ENCODE assay signal across 20 cellular contexts in genomic region chr7:19989906-19990305, GRCh38.
"Had no signal": no experiment of that assay in that cellular context is flagged by ENCODE, and none has a peak within 500 bp of the region (broad histone marks: within the 10 kb centered on the region; RNA-seq: fewer than 3 reads in every experiment).

No MANE protein-coding gene starts in this region.

- FAIRE-seq: urothelium cell line had no signal

- DNase-seq: effector memory CD8-positive, alpha-beta T cell; esophagus squamous epithelium; foreskin keratinocyte; immature natural killer cell; kidney; left cardiac atrium; left ventricle myocardium inferior; lower lobe of right lung; midbrain; naive B cell; occipital lobe; psoas muscle; retina; sigmoid colon; small intestine; stimulated activated CD4-positive, alpha-beta T cell treated with anti-CD3 and anti-CD28 coated beads, Interleukin-2, amount 100 ng/mL, for 48 hours; stimulated activated naive CD4-positive, alpha-beta T cell treated with Interleukin-2 at 50 U/mL for 16 hours; trophoblast cell had no signal

- H3K9me3 ChIP-seq: esophagus squamous epithelium, left ventricle myocardium inferior, lower lobe of right lung, psoas muscle, sigmoid colon had no signal

- H3K4me1 ChIP-seq: esophagus squamous epithelium, foreskin keratinocyte, left ventricle myocardium inferior, lower lobe of right lung, parathyroid adenoma, psoas muscle, sigmoid colon had no signal

- H3K36me3 ChIP-seq: esophagus squamous epithelium, left ventricle myocardium inferior, lower lobe of right lung, sigmoid colon had no signal

- H2AFZ ChIP-seq: parathyroid adenoma had no signal

- H3K27ac ChIP-seq: esophagus squamous epithelium, foreskin keratinocyte, left ventricle myocardium inferior, lower lobe of right lung, parathyroid adenoma, psoas muscle, sigmoid colon had no signal

- ATAC-seq: effector memory CD8-positive, alpha-beta T cell; foreskin keratinocyte; left cardiac atrium; lower lobe of right lung; psoas muscle had no signal

- H3K9ac ChIP-seq: parathyroid adenoma had no signal

- H3K79me2 ChIP-seq: parathyroid adenoma had no signal

- H3K4me3 ChIP-seq: esophagus squamous epithelium, left ventricle myocardium inferior, lower lobe of right lung, psoas muscle, sigmoid colon had no signal

- H3K27me3 ChIP-seq: esophagus squamous epithelium, foreskin keratinocyte, sigmoid colon had no signal
